Comparison of ENCODE assay signal across 26 cellular contexts in the genomic region with DNA sequence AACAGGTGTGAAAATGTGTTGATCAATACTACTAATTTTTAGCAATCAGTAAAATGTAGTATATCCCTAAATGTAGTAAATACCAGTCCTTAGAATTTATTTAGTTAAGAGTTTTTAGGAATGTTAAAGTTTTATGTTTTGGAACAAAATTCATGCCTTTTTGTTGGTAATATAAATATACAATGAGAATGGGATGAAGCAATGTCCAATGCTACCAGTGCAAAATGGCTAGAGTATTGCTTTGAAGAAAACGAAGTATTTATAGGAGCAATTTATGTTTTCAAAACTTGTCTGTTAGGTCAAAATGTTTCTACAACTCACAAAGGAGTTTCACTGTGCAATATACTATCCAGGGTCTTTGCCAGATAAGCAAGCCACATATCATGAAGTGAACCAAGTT.
"Had no signal": no experiment of that assay in that cellular context is flagged by ENCODE, and none has a peak within 500 bp of the region (broad histone marks: within the 10 kb centered on the region; RNA-seq: fewer than 3 reads in every experiment).

No MANE protein-coding gene starts in this region.

- H3K4me1 Mint-ChIP-seq: immature natural killer cell; naive thymus-derived CD4-positive, alpha-beta T cell; stimulated activated effector memory CD8-positive, alpha-beta T cell treated with anti-CD3 and anti-CD28 coated beads, Interleukin-12 subunit alpha, Interleukin-12 subunit beta, amount 100 ng/mL, for 72 hours had no signal

- H3K4me3 ChIP-seq: left lung, lung, mucosa of descending colon, ovary, right atrium auricular region, right lobe of liver, stomach, testis, thyroid gland, transverse colon, upper lobe of left lung, vagina had no signal

- H3K4me3 Mint-ChIP-seq: immature natural killer cell; naive thymus-derived CD4-positive, alpha-beta T cell; natural killer cell treated with Interleukin-12 subunit alpha and Interleukin-12 subunit beta and Interleukin-15 and Interleukin-18, amount 100 ng/mL, for 72 hours; stimulated activated effector memory CD8-positive, alpha-beta T cell treated with anti-CD3 and anti-CD28 coated beads, Interleukin-12 subunit alpha, Interleukin-12 subunit beta, amount 100 ng/mL, for 72 hours had no signal

- DNase-seq: hypothalamus; immature natural killer cell; kidney; left colon; left lung; midbrain; mucosa of descending colon; naive thymus-derived CD4-positive, alpha-beta T cell; ovary; right lobe of liver; stimulated activated CD4-positive, alpha-beta T cell treated with anti-CD3 and anti-CD28 coated beads, Interleukin-12 subunit alpha, Interleukin-12 subunit beta, amount 100 ng/mL, for 4 hours; stimulated activated CD4-positive, alpha-beta T cell treated with anti-CD3 and anti-CD28 coated beads, Interleukin-15, amount 100 ng/mL, for 24 hours; stimulated activated CD4-positive, alpha-beta T cell treated with anti-CD3 and anti-CD28 coated beads, Interleukin-2, amount 100 ng/mL, for 24 hours; stimulated activated CD4-positive, alpha-beta T cell treated with anti-CD3 and anti-CD28 coated beads, Interleukin-4, amount 100 ng/mL, for 1 hour; stimulated activated naive CD8-positive, alpha-beta T cell treated with anti-CD3 and anti-CD28 coated beads, Interleukin-15, Interleukin-2, amounts not matched to agents 100 U/mL and 50 U/mL, for 24 hours; stomach; testis; thyroid gland; transverse colon; upper lobe of left lung had no signal

- H3K27me3 ChIP-seq: left lung, ovary, right atrium auricular region, right lobe of liver, stomach, testis, thyroid gland, transverse colon, upper lobe of left lung, vagina had no signal

- H3K36me3 Mint-ChIP-seq: immature natural killer cell; naive thymus-derived CD4-positive, alpha-beta T cell; natural killer cell treated with Interleukin-12 subunit alpha and Interleukin-12 subunit beta and Interleukin-15 and Interleukin-18, amount 100 ng/mL, for 72 hours; stimulated activated effector memory CD8-positive, alpha-beta T cell treated with anti-CD3 and anti-CD28 coated beads, Interleukin-12 subunit alpha, Interleukin-12 subunit beta, amount 100 ng/mL, for 72 hours had no signal

- H3K9me3 ChIP-seq: left lung, mucosa of descending colon, ovary, right atrium auricular region, right lobe of liver, stomach, testis, thyroid gland, transverse colon, upper lobe of left lung, vagina had no signal

- H3K27me3 Mint-ChIP-seq: naive thymus-derived CD4-positive, alpha-beta T cell; progenitor cell of endocrine pancreas had no signal

- H3K36me3 ChIP-seq: left lung, ovary, right atrium auricular region, right lobe of liver, stomach, thyroid gland, transverse colon, upper lobe of left lung, vagina had no signal

- ATAC-seq: left colon; left lung; mucosa of descending colon; naive thymus-derived CD4-positive, alpha-beta T cell; natural killer cell treated with Interleukin-12 subunit alpha and Interleukin-12 subunit beta and Interleukin-15 and Interleukin-18, amount 100 ng/mL, for 72 hours; right lobe of liver; stimulated activated effector memory CD8-positive, alpha-beta T cell treated with anti-CD3 and anti-CD28 coated beads, Interleukin-12 subunit alpha, Interleukin-12 subunit beta, amount 100 ng/mL, for 72 hours; stimulated activated naive CD8-positive, alpha-beta T cell treated with anti-CD3 and anti-CD28 coated beads, Interleukin-15, Interleukin-2, amounts not matched to agents 100 U/mL and 50 U/mL, for 24 hours had no signal

- H3K4me1 ChIP-seq: left lung, right atrium auricular region, right lobe of liver, testis, thyroid gland, upper lobe of left lung had no signal

- H3K27ac Mint-ChIP-seq: immature natural killer cell; naive thymus-derived CD4-positive, alpha-beta T cell; natural killer cell treated with Interleukin-12 subunit alpha and Interleukin-12 subunit beta and Interleukin-15 and Interleukin-18, amount 100 ng/mL, for 72 hours; progenitor cell of endocrine pancreas; stimulated activated effector memory CD8-positive, alpha-beta T cell treated with anti-CD3 and anti-CD28 coated beads, Interleukin-12 subunit alpha, Interleukin-12 subunit beta, amount 100 ng/mL, for 72 hours had no signal

- H3K27ac ChIP-seq: left lung, ovary, right atrium auricular region, right lobe of liver, stomach, testis, thyroid gland, transverse colon, upper lobe of left lung, vagina had no signal
